1 cellular context compared by ENCODE assay signal in the genomic region with DNA sequence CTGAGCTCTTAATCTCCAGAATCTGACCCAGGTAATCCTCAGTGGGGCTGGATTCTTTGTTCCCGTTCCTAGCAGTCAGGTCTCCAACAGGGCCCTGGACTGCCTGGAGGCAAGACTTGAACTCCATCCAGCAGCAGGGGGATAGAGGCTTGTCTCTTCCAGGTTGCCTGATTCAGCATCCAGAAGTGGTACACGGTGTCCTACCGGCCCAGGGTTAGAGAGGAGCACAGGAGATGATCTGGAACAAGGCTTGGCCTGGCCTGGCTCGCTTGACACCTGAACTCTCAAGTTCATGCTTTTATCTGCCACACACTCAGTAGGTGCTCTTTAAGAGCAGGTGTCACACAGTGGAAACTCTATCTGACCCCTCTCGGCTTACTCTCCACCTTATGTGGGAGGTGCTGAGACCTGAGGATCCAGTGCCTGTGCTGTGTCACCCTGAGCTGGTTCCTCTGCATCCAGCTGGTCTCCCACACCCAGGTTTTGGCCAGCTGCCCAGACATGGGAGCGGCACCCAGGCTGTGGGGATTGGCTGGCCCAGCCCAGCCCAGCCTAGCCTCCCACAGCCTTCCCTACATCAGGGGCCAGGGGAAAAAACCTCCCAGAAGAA.
TF ChIP-seq lines count a peak whose summit lies in the region.

A gene with protein sequence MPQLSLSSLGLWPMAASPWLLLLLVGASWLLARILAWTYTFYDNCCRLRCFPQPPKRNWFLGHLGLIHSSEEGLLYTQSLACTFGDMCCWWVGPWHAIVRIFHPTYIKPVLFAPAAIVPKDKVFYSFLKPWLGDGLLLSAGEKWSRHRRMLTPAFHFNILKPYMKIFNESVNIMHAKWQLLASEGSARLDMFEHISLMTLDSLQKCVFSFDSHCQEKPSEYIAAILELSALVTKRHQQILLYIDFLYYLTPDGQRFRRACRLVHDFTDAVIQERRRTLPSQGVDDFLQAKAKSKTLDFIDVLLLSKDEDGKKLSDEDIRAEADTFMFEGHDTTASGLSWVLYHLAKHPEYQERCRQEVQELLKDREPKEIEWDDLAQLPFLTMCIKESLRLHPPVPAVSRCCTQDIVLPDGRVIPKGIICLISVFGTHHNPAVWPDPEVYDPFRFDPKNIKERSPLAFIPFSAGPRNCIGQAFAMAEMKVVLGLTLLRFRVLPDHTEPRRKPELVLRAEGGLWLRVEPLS (plus strand): TSS at position 604 of the 610 bp plus-strand sequence. CDS start 519 bp downstream, outside the sequence.

TF ChIP-seq in HepG2, 621 proteins besides CTCF, POLR2A, EP300 and RAD21 (continued from another document):
- TF ChIP-seq, protein P1, sequence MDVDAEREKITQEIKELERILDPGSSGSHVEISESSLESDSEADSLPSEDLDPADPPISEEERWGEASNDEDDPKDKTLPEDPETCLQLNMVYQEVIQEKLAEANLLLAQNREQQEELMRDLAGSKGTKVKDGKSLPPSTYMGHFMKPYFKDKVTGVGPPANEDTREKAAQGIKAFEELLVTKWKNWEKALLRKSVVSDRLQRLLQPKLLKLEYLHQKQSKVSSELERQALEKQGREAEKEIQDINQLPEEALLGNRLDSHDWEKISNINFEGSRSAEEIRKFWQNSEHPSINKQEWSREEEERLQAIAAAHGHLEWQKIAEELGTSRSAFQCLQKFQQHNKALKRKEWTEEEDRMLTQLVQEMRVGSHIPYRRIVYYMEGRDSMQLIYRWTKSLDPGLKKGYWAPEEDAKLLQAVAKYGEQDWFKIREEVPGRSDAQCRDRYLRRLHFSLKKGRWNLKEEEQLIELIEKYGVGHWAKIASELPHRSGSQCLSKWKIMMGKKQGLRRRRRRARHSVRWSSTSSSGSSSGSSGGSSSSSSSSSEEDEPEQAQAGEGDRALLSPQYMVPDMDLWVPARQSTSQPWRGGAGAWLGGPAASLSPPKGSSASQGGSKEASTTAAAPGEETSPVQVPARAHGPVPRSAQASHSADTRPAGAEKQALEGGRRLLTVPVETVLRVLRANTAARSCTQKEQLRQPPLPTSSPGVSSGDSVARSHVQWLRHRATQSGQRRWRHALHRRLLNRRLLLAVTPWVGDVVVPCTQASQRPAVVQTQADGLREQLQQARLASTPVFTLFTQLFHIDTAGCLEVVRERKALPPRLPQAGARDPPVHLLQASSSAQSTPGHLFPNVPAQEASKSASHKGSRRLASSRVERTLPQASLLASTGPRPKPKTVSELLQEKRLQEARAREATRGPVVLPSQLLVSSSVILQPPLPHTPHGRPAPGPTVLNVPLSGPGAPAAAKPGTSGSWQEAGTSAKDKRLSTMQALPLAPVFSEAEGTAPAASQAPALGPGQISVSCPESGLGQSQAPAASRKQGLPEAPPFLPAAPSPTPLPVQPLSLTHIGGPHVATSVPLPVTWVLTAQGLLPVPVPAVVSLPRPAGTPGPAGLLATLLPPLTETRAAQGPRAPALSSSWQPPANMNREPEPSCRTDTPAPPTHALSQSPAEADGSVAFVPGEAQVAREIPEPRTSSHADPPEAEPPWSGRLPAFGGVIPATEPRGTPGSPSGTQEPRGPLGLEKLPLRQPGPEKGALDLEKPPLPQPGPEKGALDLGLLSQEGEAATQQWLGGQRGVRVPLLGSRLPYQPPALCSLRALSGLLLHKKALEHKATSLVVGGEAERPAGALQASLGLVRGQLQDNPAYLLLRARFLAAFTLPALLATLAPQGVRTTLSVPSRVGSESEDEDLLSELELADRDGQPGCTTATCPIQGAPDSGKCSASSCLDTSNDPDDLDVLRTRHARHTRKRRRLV (CRISPR knock-in tag; IDR thresholded peaks at IDR 0.05) = 0 out of 2 replicates have a peak, but pooled peaks have one; percentile 23
- TF ChIP-seq ZNF44 (CRISPR knock-in tag; IDR thresholded peaks at IDR 0.05) = no peak
- TF ChIP-seq ZNF124 (CRISPR knock-in tag; IDR thresholded peaks at IDR 0.05) = 0 out of 2 replicates have a peak, but pooled peaks have one; percentile 7
- TF ChIP-seq, protein P2, sequence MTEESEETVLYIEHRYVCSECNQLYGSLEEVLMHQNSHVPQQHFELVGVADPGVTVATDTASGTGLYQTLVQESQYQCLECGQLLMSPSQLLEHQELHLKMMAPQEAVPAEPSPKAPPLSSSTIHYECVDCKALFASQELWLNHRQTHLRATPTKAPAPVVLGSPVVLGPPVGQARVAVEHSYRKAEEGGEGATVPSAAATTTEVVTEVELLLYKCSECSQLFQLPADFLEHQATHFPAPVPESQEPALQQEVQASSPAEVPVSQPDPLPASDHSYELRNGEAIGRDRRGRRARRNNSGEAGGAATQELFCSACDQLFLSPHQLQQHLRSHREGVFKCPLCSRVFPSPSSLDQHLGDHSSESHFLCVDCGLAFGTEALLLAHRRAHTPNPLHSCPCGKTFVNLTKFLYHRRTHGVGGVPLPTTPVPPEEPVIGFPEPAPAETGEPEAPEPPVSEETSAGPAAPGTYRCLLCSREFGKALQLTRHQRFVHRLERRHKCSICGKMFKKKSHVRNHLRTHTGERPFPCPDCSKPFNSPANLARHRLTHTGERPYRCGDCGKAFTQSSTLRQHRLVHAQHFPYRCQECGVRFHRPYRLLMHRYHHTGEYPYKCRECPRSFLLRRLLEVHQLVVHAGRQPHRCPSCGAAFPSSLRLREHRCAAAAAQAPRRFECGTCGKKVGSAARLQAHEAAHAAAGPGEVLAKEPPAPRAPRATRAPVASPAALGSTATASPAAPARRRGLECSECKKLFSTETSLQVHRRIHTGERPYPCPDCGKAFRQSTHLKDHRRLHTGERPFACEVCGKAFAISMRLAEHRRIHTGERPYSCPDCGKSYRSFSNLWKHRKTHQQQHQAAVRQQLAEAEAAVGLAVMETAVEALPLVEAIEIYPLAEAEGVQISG (CRISPR knock-in tag; IDR thresholded peaks at IDR 0.05) = peak; percentile 12; the same call in 1 of the 2 replicates
- no peak for TF ChIP-seq ELF4 (CRISPR knock-in tag; IDR thresholded peaks at IDR 0.05; ENCODE audit: borderline replicate concordance)
- 0 out of 2 replicates have a peak, but pooled peaks have one; percentile 22 for TF ChIP-seq PCBP1 (IDR thresholded peaks at IDR 0.05; ENCODE audit: borderline replicate concordance, low read depth, low read length)
- 0 out of 2 replicates have a peak, but pooled peaks have one; percentile 18 for TF ChIP-seq ZNF362 (CRISPR knock-in tag; IDR thresholded peaks at IDR 0.05; ENCODE audit: borderline replicate concordance)
- no peak; the same call in 1 of the 2 replicates for TF ChIP-seq MIER2 (CRISPR knock-in tag; IDR thresholded peaks at IDR 0.05)
- TF ChIP-seq GATAD1 (CRISPR knock-in tag; IDR thresholded peaks at IDR 0.05) = 0 out of 2 replicates have a peak, but pooled peaks have one; percentile 9
- TF ChIP-seq, protein P3, sequence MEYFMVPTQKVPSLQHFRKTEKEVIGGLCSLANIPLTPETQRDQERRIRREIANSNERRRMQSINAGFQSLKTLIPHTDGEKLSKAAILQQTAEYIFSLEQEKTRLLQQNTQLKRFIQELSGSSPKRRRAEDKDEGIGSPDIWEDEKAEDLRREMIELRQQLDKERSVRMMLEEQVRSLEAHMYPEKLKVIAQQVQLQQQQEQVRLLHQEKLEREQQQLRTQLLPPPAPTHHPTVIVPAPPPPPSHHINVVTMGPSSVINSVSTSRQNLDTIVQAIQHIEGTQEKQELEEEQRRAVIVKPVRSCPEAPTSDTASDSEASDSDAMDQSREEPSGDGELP (IDR thresholded peaks at IDR 0.05; ENCODE audit: borderline replicate concordance, low read depth) = peak; percentile 93; the same call in 1 of the 2 replicates
- TF ChIP-seq, protein P4, sequence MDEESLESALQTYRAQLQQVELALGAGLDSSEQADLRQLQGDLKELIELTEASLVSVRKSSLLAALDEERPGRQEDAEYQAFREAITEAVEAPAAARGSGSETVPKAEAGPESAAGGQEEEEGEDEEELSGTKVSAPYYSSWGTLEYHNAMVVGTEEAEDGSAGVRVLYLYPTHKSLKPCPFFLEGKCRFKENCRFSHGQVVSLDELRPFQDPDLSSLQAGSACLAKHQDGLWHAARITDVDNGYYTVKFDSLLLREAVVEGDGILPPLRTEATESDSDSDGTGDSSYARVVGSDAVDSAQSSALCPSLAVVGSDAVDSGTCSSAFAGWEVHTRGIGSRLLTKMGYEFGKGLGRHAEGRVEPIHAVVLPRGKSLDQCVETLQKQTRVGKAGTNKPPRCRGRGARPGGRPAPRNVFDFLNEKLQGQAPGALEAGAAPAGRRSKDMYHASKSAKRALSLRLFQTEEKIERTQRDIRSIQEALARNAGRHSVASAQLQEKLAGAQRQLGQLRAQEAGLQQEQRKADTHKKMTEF (CRISPR knock-in tag; IDR thresholded peaks at IDR 0.05) = no peak
- TF ChIP-seq HNRNPLL (IDR thresholded peaks at IDR 0.05; ENCODE audit: low read depth, low read length, poor library complexity, severe bottlenecking) = peak; percentile 6
- TF ChIP-seq TFDP2 (CRISPR knock-in tag; IDR thresholded peaks at IDR 0.05) = no peak
- TF ChIP-seq KDM4B (CRISPR knock-in tag; IDR thresholded peaks at IDR 0.05) = 0 out of 2 replicates have a peak, but pooled peaks have one; percentile 7
- peak; percentile 59 for TF ChIP-seq SAP130 (CRISPR knock-in tag; IDR thresholded peaks at IDR 0.05; ENCODE audit: low read depth)
- no peak for TF ChIP-seq IKZF1 (IDR thresholded peaks at IDR 0.05)
- TF ChIP-seq, protein P5, sequence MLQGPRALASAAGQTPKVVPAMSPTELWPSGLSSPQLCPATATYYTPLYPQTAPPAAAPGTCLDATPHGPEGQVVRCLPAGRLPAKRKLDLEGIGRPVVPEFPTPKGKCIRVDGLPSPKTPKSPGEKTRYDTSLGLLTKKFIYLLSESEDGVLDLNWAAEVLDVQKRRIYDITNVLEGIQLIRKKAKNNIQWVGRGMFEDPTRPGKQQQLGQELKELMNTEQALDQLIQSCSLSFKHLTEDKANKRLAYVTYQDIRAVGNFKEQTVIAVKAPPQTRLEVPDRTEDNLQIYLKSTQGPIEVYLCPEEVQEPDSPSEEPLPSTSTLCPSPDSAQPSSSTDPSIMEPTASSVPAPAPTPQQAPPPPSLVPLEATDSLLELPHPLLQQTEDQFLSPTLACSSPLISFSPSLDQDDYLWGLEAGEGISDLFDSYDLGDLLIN (CRISPR knock-in tag; IDR thresholded peaks at IDR 0.05; ENCODE audit: borderline replicate concordance) = 0 out of 2 replicates have a peak, but pooled peaks have one; percentile 29
- TF ChIP-seq ZNF672 (CRISPR knock-in tag; IDR thresholded peaks at IDR 0.05) = no peak
- no peak for TF ChIP-seq ZNF354B (CRISPR knock-in tag; IDR thresholded peaks at IDR 0.05)
- no peak for TF ChIP-seq NR2C2 (CRISPR knock-in tag; IDR thresholded peaks at IDR 0.05; ENCODE audit: borderline replicate concordance)
- TF ChIP-seq ZNF772 (CRISPR knock-in tag; IDR thresholded peaks at IDR 0.05) = 0 out of 2 replicates have a peak, but pooled peaks have one; percentile 40
- TF ChIP-seq, protein P6, sequence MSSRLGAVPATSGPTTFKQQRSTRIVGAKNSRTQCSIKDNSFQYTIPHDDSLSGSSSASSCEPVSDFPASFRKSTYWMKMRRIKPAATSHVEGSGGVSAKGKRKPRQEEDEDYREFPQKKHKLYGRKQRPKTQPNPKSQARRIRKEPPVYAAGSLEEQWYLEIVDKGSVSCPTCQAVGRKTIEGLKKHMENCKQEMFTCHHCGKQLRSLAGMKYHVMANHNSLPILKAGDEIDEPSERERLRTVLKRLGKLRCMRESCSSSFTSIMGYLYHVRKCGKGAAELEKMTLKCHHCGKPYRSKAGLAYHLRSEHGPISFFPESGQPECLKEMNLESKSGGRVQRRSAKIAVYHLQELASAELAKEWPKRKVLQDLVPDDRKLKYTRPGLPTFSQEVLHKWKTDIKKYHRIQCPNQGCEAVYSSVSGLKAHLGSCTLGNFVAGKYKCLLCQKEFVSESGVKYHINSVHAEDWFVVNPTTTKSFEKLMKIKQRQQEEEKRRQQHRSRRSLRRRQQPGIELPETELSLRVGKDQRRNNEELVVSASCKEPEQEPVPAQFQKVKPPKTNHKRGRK (CRISPR knock-in tag; IDR thresholded peaks at IDR 0.05) = no peak
- peak; percentile 13; the same call in 1 of the 2 replicates for TF ChIP-seq ZNF232 (CRISPR knock-in tag; IDR thresholded peaks at IDR 0.05; ENCODE audit: borderline replicate concordance)
- TF ChIP-seq EHMT2 (IDR thresholded peaks at IDR 0.05; ENCODE audit: borderline replicate concordance, low read depth, low read length) = no peak
